ENCODE assay signal across 26 cellular contexts in genomic region chr9:2285411-2285810, GRCh38.
DNase-seq lines count a peak whose midpoint lies in the region; TF ChIP-seq lines count a peak whose summit lies in the region.
"Had no signal": no experiment of that assay in that cellular context is flagged by ENCODE, and none has a peak within 500 bp of the region (broad histone marks: within the 10 kb centered on the region; RNA-seq: fewer than 3 reads in every experiment).

No MANE protein-coding gene starts in this region.

- H3K27me3 Mint-ChIP-seq in nephron (ENCODE audit: low read depth) = no peaks in the 10 kb centered on the region

- H3K27ac ChIP-seq in RWPE1 = no peak overlapping the region
- H3K27ac ChIP-seq: neural progenitor cell, parathyroid adenoma, right atrium auricular region, transverse colon had no signal

- CTCF ChIA-PET in RWPE1 (lab: Yijun Ruan, JAX) = no interaction called here

- no peak overlapping the region for H3K4me3 Mint-ChIP-seq in nephron
- H3K4me3 Mint-ChIP-seq: activated CD4-positive, alpha-beta memory T cell treated with anti-CD3 and anti-CD28 coated beads, Interleukin-2, amount 10 ng/mL, durations not matched to agents 7 days and 5 days; activated naive CD8-positive, alpha-beta T cell treated with anti-CD3 and anti-CD28 coated beads for 36 hours; B cell; effector memory CD8-positive, alpha-beta T cell; neural progenitor cell had no signal

- POLR2A ChIA-PET in RWPE1 (lab: Yijun Ruan, JAX; ENCODE audit: low non-redundant PET) = no interaction called here

- no peaks in the 10 kb centered on the region for H3K9me3 Mint-ChIP-seq in nephron
- H3K9me3 Mint-ChIP-seq: activated CD4-positive, alpha-beta memory T cell treated with anti-CD3 and anti-CD28 coated beads, Interleukin-2, amount 10 ng/mL, durations not matched to agents 7 days and 5 days; activated naive CD8-positive, alpha-beta T cell treated with anti-CD3 and anti-CD28 coated beads for 36 hours; activated T-helper 2 cell treated with anti-CD3 and anti-CD28 coated beads, Interferon-gamma antibody, Interleukin-2, Interleukin-4, amounts not matched to agents 10 μg/mL and 5 μg/mL and 100 μg/mL, durations not matched to agents 14 hours and 24 hours and 36 hours; effector memory CD8-positive, alpha-beta T cell had no signal

- H3K4me1 Mint-ChIP-seq in nephron = peaks cover 49% of the 10 kb centered on the region
- H3K4me1 Mint-ChIP-seq: activated CD4-positive, alpha-beta memory T cell treated with anti-CD3 and anti-CD28 coated beads, Interleukin-2, amount 10 ng/mL, durations not matched to agents 7 days and 5 days; activated naive CD8-positive, alpha-beta T cell treated with anti-CD3 and anti-CD28 coated beads for 36 hours; B cell had no signal

- H3K36me3 Mint-ChIP-seq in nephron (ENCODE audit: low read depth) = no peaks in the 10 kb centered on the region
- H3K36me3 Mint-ChIP-seq: activated naive CD8-positive, alpha-beta T cell treated with anti-CD3 and anti-CD28 coated beads for 36 hours; neural progenitor cell had no signal

- TF ChIP-seq CTCF in RWPE1 (conservative IDR thresholded peaks at IDR 0.05; ENCODE audit: low read depth) (no peak), nephron (IDR thresholded peaks at IDR 0.05; ENCODE audit: unreplicated experiment in 3 of 3) (no peak)

- DNase-seq in NCI-H82 (lab: John Stamatoyannopoulos, UW) (peak; percentile 9), NCI-H82 treated with DMSO at 0.1 percent for 48 hours (lab: John Stamatoyannopoulos, UW; ENCODE audit: unreplicated experiment) (no peak), NCI-H2171 (lab: John Stamatoyannopoulos, UW) (peak; percentile 13), RWPE1 (ENCODE audit: low spot score) (peak; percentile 23), RKO (ENCODE audit: low spot score) (no peak)
- DNase-seq in stimulated activated CD4-positive, alpha-beta T cell treated with anti-CD3 and anti-CD28 coated beads, Interleukin-4, amount 100 ng/mL, for 4 hours = no peak
- no peak for DNase-seq in activated effector memory CD4-positive, alpha-beta T cell treated with Interleukin-2 at 50 U/mL for 16 hours
- DNase-seq: activated CD4-positive, alpha-beta memory T cell treated with anti-CD3 and anti-CD28 coated beads, Interleukin-2, amount 10 ng/mL, durations not matched to agents 7 days and 5 days; activated naive CD8-positive, alpha-beta T cell treated with anti-CD3 and anti-CD28 coated beads for 36 hours; aorta; Caco-2; cortex of kidney; effector memory CD8-positive, alpha-beta T cell; esophagus squamous epithelium; left colon; NCI-H187 treated with DMSO at 0.1 percent for 48 hours; RPMI8226; stimulated activated CD4-positive, alpha-beta T cell treated with anti-CD3 and anti-CD28 coated beads, Interleukin-2, amount 100 ng/mL, for 24 hours; T-helper 1 cell; transverse colon had no signal

- H3K27ac Mint-ChIP-seq in nephron = peak overlapping the region in 2 of 3 experiments; percentile 28 to 52
- H3K27ac Mint-ChIP-seq: activated CD4-positive, alpha-beta memory T cell treated with anti-CD3 and anti-CD28 coated beads, Interleukin-2, amount 10 ng/mL, durations not matched to agents 7 days and 5 days; activated naive CD8-positive, alpha-beta T cell treated with anti-CD3 and anti-CD28 coated beads for 36 hours; activated T-helper 2 cell treated with anti-CD3 and anti-CD28 coated beads, Interferon-gamma antibody, Interleukin-2, Interleukin-4, amounts not matched to agents 10 μg/mL and 5 μg/mL and 100 μg/mL, durations not matched to agents 14 hours and 24 hours and 36 hours; B cell; effector memory CD8-positive, alpha-beta T cell had no signal

Comparison
In these comparisons a context has a peak if more than half of its experiments do, and no peak if none do; other contexts are left out.
1. DNase-seq: peak in NCI-H82 (single experiment), NCI-H2171 (single experiment) and RWPE1 (single experiment); none in NCI-H82 treated with DMSO at 0.1 percent for 48 hours (single experiment), stimulated activated CD4-positive, alpha-beta T cell treated with anti-CD3 and anti-CD28 coated beads, Interleukin-4, amount 100 ng/mL, for 4 hours (0 of 2), RKO (single experiment) and activated effector memory CD4-positive, alpha-beta T cell treated with Interleukin-2 at 50 U/mL for 16 hours (single experiment).